In genomic region chr13:109043561-109044075, GRCh38 we compare ENCODE assay signal across 20 cellular contexts.
DNase-seq lines count a peak whose midpoint lies in the region; ATAC-seq and TF ChIP-seq lines count a peak whose summit lies in the region.
"Had no signal": no experiment of that assay in that cellular context is flagged by ENCODE, and none has a peak within 500 bp of the region (broad histone marks: within the 10 kb centered on the region; RNA-seq: fewer than 3 reads in every experiment).

No MANE protein-coding gene starts in this region.

- H3K27ac Mint-ChIP-seq in glutamatergic neuron (ENCODE audit: unreplicated experiment), result peak overlapping the region; percentile 96
- no peak overlapping the region for H3K27ac Mint-ChIP-seq in activated T-helper 17 cell treated with anti-CD3 and anti-CD28 coated beads, Interleukin-2, amount 50 U/mL, for 72 hours
- H3K27ac Mint-ChIP-seq: B cell; CD14-positive monocyte; CD4-positive, alpha-beta T cell had no signal

- no peak for TF ChIP-seq CTCF in glutamatergic neuron (IDR thresholded peaks at IDR 0.05; ENCODE audit: partially characterized antibody, unreplicated experiment)

- no peak for ATAC-seq in HG02763 (IDR thresholded peaks at IDR 0.05; ENCODE audit: unreplicated experiment)
- ATAC-seq in activated T-helper 17 cell treated with anti-CD3 and anti-CD28 coated beads, Interleukin-2, amount 50 U/mL, for 72 hours (replicated peaks), result no peak
- ATAC-seq: GM12878, HCT116 had no signal

- H3K9me3 Mint-ChIP-seq in glutamatergic neuron (ENCODE audit: unreplicated experiment), result peaks cover 5% of the 10 kb centered on the region
- H3K9me3 Mint-ChIP-seq in activated T-helper 17 cell treated with anti-CD3 and anti-CD28 coated beads, Interleukin-2, amount 50 U/mL, for 72 hours, result no peaks in the 10 kb centered on the region
- H3K9me3 Mint-ChIP-seq: CD4-positive, alpha-beta T cell; H9 had no signal

- peaks cover 36% of the 10 kb centered on the region for H3K4me1 Mint-ChIP-seq in glutamatergic neuron (ENCODE audit: low read depth, unreplicated experiment)
- H3K4me1 Mint-ChIP-seq in activated T-helper 17 cell treated with anti-CD3 and anti-CD28 coated beads, Interleukin-2, amount 50 U/mL, for 72 hours, result no peaks in the 10 kb centered on the region
- H3K4me1 Mint-ChIP-seq: B cell, CD14-positive monocyte had no signal

- H3K27me3 Mint-ChIP-seq in glutamatergic neuron (ENCODE audit: unreplicated experiment), result peaks cover 1% of the 10 kb centered on the region
- peaks cover 3% of the 10 kb centered on the region for H3K27me3 Mint-ChIP-seq in activated T-helper 17 cell treated with anti-CD3 and anti-CD28 coated beads, Interleukin-2, amount 50 U/mL, for 72 hours
- H3K27me3 Mint-ChIP-seq: B cell; CD4-positive, alpha-beta T cell had no signal

- peak overlapping the region; percentile 77 for H3K4me3 Mint-ChIP-seq in glutamatergic neuron (ENCODE audit: unreplicated experiment)
- H3K4me3 Mint-ChIP-seq in activated T-helper 17 cell treated with anti-CD3 and anti-CD28 coated beads, Interleukin-2, amount 50 U/mL, for 72 hours, result no peak overlapping the region
- H3K4me3 Mint-ChIP-seq: B cell; CD14-positive monocyte; CD4-positive, alpha-beta T cell; H9 had no signal

- no peaks in the 10 kb centered on the region for H3K36me3 Mint-ChIP-seq in glutamatergic neuron (ENCODE audit: unreplicated experiment)
- no peaks in the 10 kb centered on the region for H3K36me3 Mint-ChIP-seq in activated T-helper 17 cell treated with anti-CD3 and anti-CD28 coated beads, Interleukin-2, amount 50 U/mL, for 72 hours (ENCODE audit: low read depth)
- H3K36me3 Mint-ChIP-seq: CD14-positive monocyte had no signal

- DNase-seq in DMS 273 (lab: John Stamatoyannopoulos, UW; ENCODE audit: unreplicated experiment) (peak; percentile 36), DMS 273 treated with DMSO at 0.1 percent for 48 hours (lab: John Stamatoyannopoulos, UW) (no peak), NCI-H82 treated with DMSO at 0.1 percent for 48 hours (lab: John Stamatoyannopoulos, UW; ENCODE audit: unreplicated experiment) (peak; percentile 18), glutamatergic neuron (peak; percentile 56), retina (peak; percentile 53), NCI-H1417 (lab: John Stamatoyannopoulos, UW) (no peak)
- DNase-seq: Calu3; CD4-positive, alpha-beta T cell; COR-L47; DMS79; EL; GDM1; GM23248; H9 had no signal

Comparison
In these comparisons a context has a peak if more than half of its experiments do, and no peak if none do; other contexts are left out.
1. DNase-seq: peak in DMS 273 (single experiment), NCI-H82 treated with DMSO at 0.1 percent for 48 hours (single experiment), glutamatergic neuron (single experiment) and retina (single experiment); none in DMS 273 treated with DMSO at 0.1 percent for 48 hours (single experiment) and NCI-H1417 (0 of 3).